16 cellular contexts compared by ENCODE assay signal in genomic region chr19:35021016-35021415, GRCh38. TPM values are rescaled to one million over a fixed set of nuclear protein-coding genes. Genes with fewer than 3 reads are reported as not detected.
DNase-seq lines count a peak whose midpoint lies in the region; ATAC-seq and TF ChIP-seq lines count a peak whose summit lies in the region.
"Had no signal": no experiment of that assay in that cellular context is flagged by ENCODE, and none has a peak within 500 bp of the region (broad histone marks: within the 10 kb centered on the region; RNA-seq: fewer than 3 reads in every experiment).

No MANE protein-coding gene starts in this region.

- DNase-seq in T-helper 2 cell treated with Interferon-gamma antibody and Interleukin-4, amounts not matched to agents 5 μg/mL and 100 μg/mL, for 36 hours (ENCODE audit: low spot score) = no peak
- DNase-seq in T-helper 2 cell (no peak), endothelial cell (ENCODE audit: low spot score) (no peak), mesenteric fat pad (ENCODE audit: low spot score) (no peak)
- no peak for DNase-seq in stimulated activated naive CD8-positive, alpha-beta T cell treated with anti-CD3 and anti-CD28 coated beads, Interleukin-15, Interleukin-2, amounts not matched to agents 100 U/mL and 50 U/mL, for 24 hours
- DNase-seq: Calu3; H9; NCI-H1105 treated with DMSO at 0.1 percent for 48 hours; NCI-H187; NCI-H69; NK-92 treated with Interleukin-12 subunit alpha and Interleukin-12 subunit beta, amount 100 ng/mL, for 24 hours had no signal

- H3K36me3 Mint-ChIP-seq in T-helper 2 cell treated with Interferon-gamma antibody and Interleukin-4, amounts not matched to agents 5 μg/mL and 100 μg/mL, for 36 hours (ENCODE audit: low read depth) = peaks cover 46% of the 10 kb centered on the region
- peaks cover 72% of the 10 kb centered on the region for H3K36me3 Mint-ChIP-seq in stimulated activated naive CD8-positive, alpha-beta T cell treated with anti-CD3 and anti-CD28 coated beads, Interleukin-15, Interleukin-2, amounts not matched to agents 100 ng/mL and 50 ng/mL, for 24 hours (ENCODE audit: low read depth)
- H3K36me3 Mint-ChIP-seq in endothelial cell (ENCODE audit: low read depth, unreplicated experiment) = peaks cover 50% of the 10 kb centered on the region

- peak overlapping the region; percentile 26 for H3K27ac Mint-ChIP-seq in T-helper 2 cell treated with Interferon-gamma antibody and Interleukin-4, amounts not matched to agents 5 μg/mL and 100 μg/mL, for 36 hours
- H3K27ac Mint-ChIP-seq in stimulated activated naive CD8-positive, alpha-beta T cell treated with anti-CD3 and anti-CD28 coated beads, Interleukin-15, Interleukin-2, amounts not matched to agents 100 ng/mL and 50 ng/mL, for 24 hours = peak overlapping the region; percentile 14
- H3K27ac Mint-ChIP-seq in endothelial cell (ENCODE audit: unreplicated experiment) = peak overlapping the region; percentile 72

- no peaks in the 10 kb centered on the region for H3K4me1 Mint-ChIP-seq in T-helper 2 cell treated with Interferon-gamma antibody and Interleukin-4, amounts not matched to agents 5 μg/mL and 100 μg/mL, for 36 hours (ENCODE audit: low read depth)
- no peaks in the 10 kb centered on the region for H3K4me1 Mint-ChIP-seq in stimulated activated naive CD8-positive, alpha-beta T cell treated with anti-CD3 and anti-CD28 coated beads, Interleukin-15, Interleukin-2, amounts not matched to agents 100 ng/mL and 50 ng/mL, for 24 hours (ENCODE audit: low read depth)
- H3K4me1 Mint-ChIP-seq in endothelial cell (ENCODE audit: unreplicated experiment) = no peaks in the 10 kb centered on the region
- H3K4me1 Mint-ChIP-seq: H9 had no signal

- H3K4me3 Mint-ChIP-seq in T-helper 2 cell treated with Interferon-gamma antibody and Interleukin-4, amounts not matched to agents 5 μg/mL and 100 μg/mL, for 36 hours = no peak overlapping the region
- H3K4me3 Mint-ChIP-seq in stimulated activated naive CD8-positive, alpha-beta T cell treated with anti-CD3 and anti-CD28 coated beads, Interleukin-15, Interleukin-2, amounts not matched to agents 100 ng/mL and 50 ng/mL, for 24 hours = no peak overlapping the region
- peak overlapping the region; percentile 73 for H3K4me3 Mint-ChIP-seq in endothelial cell (ENCODE audit: unreplicated experiment)
- H3K4me3 Mint-ChIP-seq: H9 had no signal

- no peak for TF ChIP-seq CTCF in endothelial cell (IDR thresholded peaks at IDR 0.05; ENCODE audit: unreplicated experiment)

- no peak for ATAC-seq in stimulated activated naive CD8-positive, alpha-beta T cell treated with anti-CD3 and anti-CD28 coated beads, Interleukin-15, Interleukin-2, amounts not matched to agents 100 U/mL and 50 U/mL, for 24 hours
- ATAC-seq in GM21717 (IDR thresholded peaks at IDR 0.05; ENCODE audit: unreplicated experiment) (no peak), esophagus mucosa (no peak)
- ATAC-seq: GM12878 had no signal

- H3K27me3 Mint-ChIP-seq in T-helper 2 cell treated with Interferon-gamma antibody and Interleukin-4, amounts not matched to agents 5 μg/mL and 100 μg/mL, for 36 hours (ENCODE audit: low read depth) = no peaks in the 10 kb centered on the region
- H3K27me3 Mint-ChIP-seq in stimulated activated naive CD8-positive, alpha-beta T cell treated with anti-CD3 and anti-CD28 coated beads, Interleukin-15, Interleukin-2, amounts not matched to agents 100 ng/mL and 50 ng/mL, for 24 hours = no peaks in the 10 kb centered on the region
- peaks cover 25% of the 10 kb centered on the region for H3K27me3 Mint-ChIP-seq in endothelial cell (ENCODE audit: unreplicated experiment)

- H3K9me3 Mint-ChIP-seq in T-helper 2 cell treated with Interferon-gamma antibody and Interleukin-4, amounts not matched to agents 5 μg/mL and 100 μg/mL, for 36 hours = no peaks in the 10 kb centered on the region
- H3K9me3 Mint-ChIP-seq in stimulated activated naive CD8-positive, alpha-beta T cell treated with anti-CD3 and anti-CD28 coated beads, Interleukin-15, Interleukin-2, amounts not matched to agents 100 ng/mL and 50 ng/mL, for 24 hours = no peaks in the 10 kb centered on the region
- no peaks in the 10 kb centered on the region for H3K9me3 Mint-ChIP-seq in endothelial cell (ENCODE audit: unreplicated experiment)
- H3K9me3 Mint-ChIP-seq: H9 had no signal

RNA-seq across cellular contexts. Expression of gene SCN1B, which starts 9.3 kb away (rescaled TPM):
- 0.62 TPM for total RNA-seq in endothelial cell (ENCODE audit: unreplicated experiment)
- total RNA-seq in mesenteric fat pad = 17.3 TPM
- total RNA-seq in esophagus mucosa = 0.88 TPM

RNA-seq across cellular contexts. Expression of gene HPN, which starts 20.5 kb away (rescaled TPM):
- total RNA-seq in endothelial cell (ENCODE audit: unreplicated experiment) = 1.3 TPM
- 1.4 TPM for total RNA-seq in mesenteric fat pad
- not detected for total RNA-seq in esophagus mucosa
- total RNA-seq: MCF 10A had no signal

RNA-seq across cellular contexts. Expression of gene GRAMD1A, which starts 20.9 kb away (rescaled TPM):
- total RNA-seq in endothelial cell (ENCODE audit: unreplicated experiment) = 156 TPM
- 76.8 TPM for total RNA-seq in mesenteric fat pad
- 11.8 TPM for total RNA-seq in esophagus mucosa

RNA-seq across cellular contexts. Expression of gene ZNF792, which starts 57.0 kb away (rescaled TPM):
- total RNA-seq in endothelial cell (ENCODE audit: unreplicated experiment) (68.6 TPM), mesenteric fat pad (7.5 TPM), esophagus mucosa (1.8 TPM)

Comparison
In these comparisons a context has a peak if more than half of its experiments do, and no peak if none do; other contexts are left out.
1. H3K27ac Mint-ChIP-seq: peak in every context shown above with its lines; median percentile 72 in endothelial cell; 26 in T-helper 2 cell treated with Interferon-gamma antibody and Interleukin-4, amounts not matched to agents 5 μg/mL and 100 μg/mL, for 36 hours; 14 in stimulated activated naive CD8-positive, alpha-beta T cell treated with anti-CD3 and anti-CD28 coated beads, Interleukin-15, Interleukin-2, amounts not matched to agents 100 ng/mL and 50 ng/mL, for 24 hours.